In genomic region chr17:73316919-73317505, GRCh38 we compare ENCODE assay signal across 15 cellular contexts. TPM values are rescaled to one million over a fixed set of nuclear protein-coding genes. Genes with fewer than 3 reads are reported as not detected.
A peak's percentile ranks its signal among the peaks of the same experiment; 100 is the strongest.
DNase-seq lines count a peak whose midpoint lies in the region; ATAC-seq and TF ChIP-seq lines count a peak whose summit lies in the region.
"Had no signal": no experiment of that assay in that cellular context is flagged by ENCODE, and none has a peak within 500 bp of the region (broad histone marks: within the 10 kb centered on the region; RNA-seq: fewer than 3 reads in every experiment).

No MANE protein-coding gene starts in this region.

- no peak overlapping the region for H3K4me2 ChIP-seq in mesendoderm (ENCODE audit: low read length)
- H3K4me2 ChIP-seq in mammary epithelial cell (ENCODE audit: insufficient read depth, low read depth, low read length): no peak overlapping the region

- CTCF ChIA-PET in mammary epithelial cell (lab: Charles Lee; ENCODE audit: low non-redundant PET): no interaction called here

- no peak overlapping the region for H4K5ac ChIP-seq in mesendoderm (ENCODE audit: low read length)

- no peak for TF ChIP-seq CTCF in spleen (IDR thresholded peaks at IDR 0.05 in 8 of 11, conservative IDR thresholded peaks at IDR 0.05 in 3 of 11)
- TF ChIP-seq CTCF in mammary epithelial cell (conservative IDR thresholded peaks at IDR 0.05 in 1 of 2, IDR thresholded peaks at IDR 0.05 in 1 of 2; ENCODE audit: extremely low read depth in 1 of 2, insufficient read depth in 1 of 2, low read depth in 1 of 2, low read length in 2 of 2): no peak

- intact Hi-C loops in spleen (cut with DNase I; ENCODE audit: low total_unique reads) (no loop called here), mammary epithelial cell (cut with micrococcal nuclease) (no loop called here)

- no peaks in the 10 kb centered on the region for H3K27me3 Mint-ChIP-seq in IgD-negative memory B cell
- H3K27me3 Mint-ChIP-seq: activated CD4-positive, alpha-beta memory T cell treated with anti-CD3 and anti-CD28 coated beads for 36 hours had no signal

- H3K27ac Mint-ChIP-seq in IgD-negative memory B cell: peak overlapping the region in 2 of 3 donors; percentile 46 to 76
- H3K27ac Mint-ChIP-seq: activated CD4-positive, alpha-beta memory T cell treated with anti-CD3 and anti-CD28 coated beads for 36 hours had no signal

- dilution Hi-C loops in mammary epithelial cell (cut with HindIII; ENCODE audit: low sequenced_read_pairs): no loop called here

- H3K79me1 ChIP-seq in mesendoderm (ENCODE audit: low read length): no peaks in the 10 kb centered on the region

- H2BK15ac ChIP-seq in mesendoderm (replicated peaks; ENCODE audit: low read depth): no peak overlapping the region

- H2AFZ ChIP-seq in mammary epithelial cell (ENCODE audit: low read depth, low read length): no peak overlapping the region

- H3K4me1 Mint-ChIP-seq in IgD-negative memory B cell: peaks cover 15 to 22% (median 15%) of the 10 kb centered on the region in 3 donors

- in situ Hi-C loops in mammary epithelial cell (cut with MboI; ENCODE audit: low sequenced_read_pairs in 2 of 2): no loop called here

- H3K4me1 ChIP-seq in mesendoderm (ENCODE audit: control insufficient read depth, low read depth, low read length) (peaks cover 22% of the 10 kb centered on the region), spleen (peaks cover 0 to 22% (median 9%) of the 10 kb centered on the region in 6 donors), mammary epithelial cell (ENCODE audit: insufficient read depth, low read length) (peaks cover 10% of the 10 kb centered on the region)

- no peaks in the 10 kb centered on the region for H4K20me1 ChIP-seq in mammary epithelial cell (ENCODE audit: insufficient read depth, low read length)

- H2AK5ac ChIP-seq in mesendoderm (ENCODE audit: low read length): peak overlapping the region; percentile 57

- no peak for TF ChIP-seq POLR2A in spleen (IDR thresholded peaks at IDR 0.05)

- no peaks in the 10 kb centered on the region for H3K9me3 ChIP-seq in spleen
- H3K9me3 ChIP-seq in mammary epithelial cell (replicated peaks; ENCODE audit: insufficient read depth, low read length): no peaks in the 10 kb centered on the region
- H3K9me3 ChIP-seq: ascending aorta, mucosa of descending colon, transverse colon had no signal

- no peaks in the 10 kb centered on the region for H3K36me3 Mint-ChIP-seq in IgD-negative memory B cell
- H3K36me3 Mint-ChIP-seq: activated CD4-positive, alpha-beta memory T cell treated with anti-CD3 and anti-CD28 coated beads for 36 hours had no signal

- H3K79me2 ChIP-seq in mesendoderm (ENCODE audit: control insufficient read depth, insufficient read depth, low read length) (no peaks in the 10 kb centered on the region), mammary epithelial cell (ENCODE audit: insufficient read depth, low read length) (no peaks in the 10 kb centered on the region)

- no peak overlapping the region for H4K8ac ChIP-seq in mesendoderm (ENCODE audit: low read depth, low read length)

- H3K4me3 ChIP-seq in mesendoderm (ENCODE audit: low read length): no peak overlapping the region
- H3K4me3 ChIP-seq in spleen: no peak overlapping the region
- H3K4me3 ChIP-seq in mammary epithelial cell (replicated peaks in 1 of 3; ENCODE audit: insufficient read depth in 1 of 3, low read depth in 2 of 3, low read length in 3 of 3): no peak overlapping the region
- H3K4me3 ChIP-seq: ascending aorta, mucosa of descending colon, transverse colon had no signal

- H3K4ac ChIP-seq in mesendoderm (ENCODE audit: low read depth, low read length): no peak overlapping the region

- H3K4me3 Mint-ChIP-seq in IgD-negative memory B cell: peak overlapping the region; percentile 31 to 88 (median 70)
- H3K4me3 Mint-ChIP-seq: activated CD4-positive, alpha-beta memory T cell treated with anti-CD3 and anti-CD28 coated beads for 36 hours had no signal

- ATAC-seq in GM18517 (IDR thresholded peaks at IDR 0.05; ENCODE audit: unreplicated experiment) (peak; percentile 79), GM21786 (IDR thresholded peaks at IDR 0.05; ENCODE audit: unreplicated experiment) (peak; percentile 67), SK-N-SH treated with all-trans-retinoic acid at 6 μM for 48 hours (no peak; the same call in 2 of the 3 replicates)

- H2BK5ac ChIP-seq in mesendoderm (ENCODE audit: low read length): peak overlapping the region; percentile 62

- H3K56ac ChIP-seq in mesendoderm (ENCODE audit: low read length): peak overlapping the region; percentile 68

- H3K18ac ChIP-seq in mesendoderm (ENCODE audit: low read length): peak overlapping the region; percentile 4

- WGBS in mesendoderm (ENCODE audit: extremely low coverage, insufficient coverage, low lambda C conversion rate): no CpG with 5 or more reads among the region's 8 CpGs
- WGBS in spleen, 5 donors: 46 to 67% (median 55%) methylated on average over 6 to 8 of the region's 8 CpGs
- 74% methylated on average over 7 of the region's 8 CpGs for WGBS in mammary epithelial cell (ENCODE audit: low coverage, missing lambda C conversion rate)

- peak overlapping the region; percentile 18 for H3K27ac ChIP-seq in mesendoderm (ENCODE audit: low read depth, low read length)
- H3K27ac ChIP-seq in spleen: no peak overlapping the region
- H3K27ac ChIP-seq in mammary epithelial cell (ENCODE audit: insufficient read depth, low read depth, low read length): no peak overlapping the region
- H3K27ac ChIP-seq: ascending aorta had no signal

- peak overlapping the region; percentile 25 for H3K23ac ChIP-seq in mesendoderm (ENCODE audit: low read length)

- BruUV-seq in mammary epithelial cell (replicated peaks; lab: Mats Ljungman, UMichigan): no TSS peak

- no peak overlapping the region for H2BK120ac ChIP-seq in mesendoderm (ENCODE audit: low read depth, low read length)

- peak overlapping the region; percentile 30 for H3K9ac ChIP-seq in mesendoderm (ENCODE audit: low read length)
- no peak overlapping the region for H3K9ac ChIP-seq in mammary epithelial cell (ENCODE audit: insufficient read depth, low read length)

- DNase-seq in mesendoderm (no peak), spleen (no peak), mammary epithelial cell (no peak), GM19240 (ENCODE audit: insufficient read length, low spot score) (no peak)
- DNase-seq: activated CD4-positive, alpha-beta memory T cell treated with anti-CD3 and anti-CD28 coated beads for 36 hours; mucosa of descending colon; stimulated activated CD4-positive, alpha-beta T cell treated with anti-CD3 and anti-CD28 coated beads, Interleukin-1b, Interleukin-23, amount 100 ng/mL, for 48 hours; transverse colon had no signal

- H3K9me3 Mint-ChIP-seq in IgD-negative memory B cell: no peaks in the 10 kb centered on the region
- H3K9me3 Mint-ChIP-seq: activated CD4-positive, alpha-beta memory T cell treated with anti-CD3 and anti-CD28 coated beads for 36 hours had no signal

- no peaks in the 10 kb centered on the region for H3K27me3 ChIP-seq in mesendoderm (ENCODE audit: insufficient read depth, low read length, poor library complexity)
- no peaks in the 10 kb centered on the region for H3K27me3 ChIP-seq in spleen (replicated peaks in 1 of 7)
- H3K27me3 ChIP-seq in mammary epithelial cell (ENCODE audit: insufficient read depth, low read length): no peaks in the 10 kb centered on the region
- H3K27me3 ChIP-seq: ascending aorta, transverse colon had no signal

- H3K36me3 ChIP-seq in mesendoderm (ENCODE audit: control insufficient read depth, insufficient read depth, low read length) (no peaks in the 10 kb centered on the region), spleen (no peaks in the 10 kb centered on the region), mammary epithelial cell (ENCODE audit: insufficient read depth, low read length) (no peaks in the 10 kb centered on the region)
- H3K36me3 ChIP-seq: ascending aorta, transverse colon had no signal

TF ChIP-seq in SK-N-SH treated with all-trans-retinoic acid at 6 μM for 48 hours, 23 proteins besides CTCF, POLR2A, EP300 and RAD21:
- no peak for TF ChIP-seq TSHZ2 (CRISPR knock-in tag; IDR thresholded peaks at IDR 0.05)
- TF ChIP-seq ZNF8 (CRISPR knock-in tag; IDR thresholded peaks at IDR 0.05): no peak
- no peak for TF ChIP-seq ZNF70 (CRISPR knock-in tag; IDR thresholded peaks at IDR 0.05)
- TF ChIP-seq TOX (CRISPR knock-in tag; IDR thresholded peaks at IDR 0.05; ENCODE audit: borderline replicate concordance): no peak
- no peak for TF ChIP-seq PPARA (CRISPR knock-in tag; IDR thresholded peaks at IDR 0.05; ENCODE audit: borderline replicate concordance)

RNA-seq across cellular contexts. Expression of gene CDC42EP4, which starts 5.2 kb away (rescaled TPM):
- polyA plus RNA-seq in IgD-negative memory B cell (0.39 TPM), spleen (10 to 100 TPM in 2 of 3 donors, 1 to 10 TPM in 1; 7.9 to 14.0 (median 13.9) TPM), mammary epithelial cell (17.2 TPM)
- polyA plus RNA-seq in mesendoderm (2013, experiment 1 of 2): 5.7 TPM
- polyA plus RNA-seq in mesendoderm (2013, experiment 2 of 2): 5.1 TPM
- total RNA-seq in spleen (10 to 100 TPM; 31.9 to 69.6 (median 50.1) TPM), mammary epithelial cell (10 to 100 TPM; 21.4 to 25.3 TPM)
- polyA minus RNA-seq in mammary epithelial cell: 20.4 TPM

RNA-seq across cellular contexts. Expression of gene CPSF4L, which starts 55.3 kb away (rescaled TPM):
- not detected for polyA plus RNA-seq in IgD-negative memory B cell
- polyA plus RNA-seq in mesendoderm (2013, experiment 1 of 2): 0.06 TPM
- polyA plus RNA-seq in mesendoderm (2013, experiment 2 of 2): not detected
- not detected for total RNA-seq in spleen
- polyA plus RNA-seq in spleen: not detected
- not detected for total RNA-seq in mammary epithelial cell
- polyA plus RNA-seq in mammary epithelial cell: not detected
- not detected for polyA minus RNA-seq in mammary epithelial cell
- total RNA-seq: activated CD4-positive, alpha-beta memory T cell treated with anti-CD3 and anti-CD28 coated beads for 36 hours; ascending aorta; fibroblast of lung; M059J; mucosa of descending colon; transverse colon had no signal
- polyA plus RNA-seq: fibroblast of lung had no signal
